ENCODE assay signal across 8 cellular contexts in genomic region chr11:14764899-14765527, GRCh38.
DNase-seq lines count a peak whose midpoint lies in the region; ATAC-seq and TF ChIP-seq lines count a peak whose summit lies in the region.

No MANE protein-coding gene starts in this region.

- H3K27ac Mint-ChIP-seq in glutamatergic neuron (ENCODE audit: unreplicated experiment) = no peak overlapping the region

- ATAC-seq in HG03039 (IDR thresholded peaks at IDR 0.05; ENCODE audit: unreplicated experiment) = peak; percentile 90
- peak; percentile 48; the same call in 1 of the 3 replicates for ATAC-seq in SK-N-SH treated with all-trans-retinoic acid at 6 μM for 48 hours

- TF ChIP-seq CTCF in glutamatergic neuron (IDR thresholded peaks at IDR 0.05; ENCODE audit: partially characterized antibody, unreplicated experiment) = no peak

- DNase-seq in activated naive CD4-positive, alpha-beta T cell treated with Interleukin-2 at 50 U/mL for 16 hours = peak; percentile 27
- DNase-seq in activated naive CD4-positive, alpha-beta T cell treated with anti-CD3 and anti-CD28 coated beads, Interleukin-2, amount 50 U/mL, for 16 hours = no peak
- DNase-seq in glomerular endothelial cell (ENCODE audit: extremely low read depth, low read depth, low spot score) = peak; percentile 47
- DNase-seq in hypothalamus (lab: John Stamatoyannopoulos, UW) = no peak
- DNase-seq in nucleus accumbens (lab: John Stamatoyannopoulos, UW) = no peak
- no peak for DNase-seq in glutamatergic neuron

- H3K27me3 Mint-ChIP-seq in glutamatergic neuron (ENCODE audit: unreplicated experiment) = no peaks in the 10 kb centered on the region

- H3K36me3 Mint-ChIP-seq in glutamatergic neuron (ENCODE audit: unreplicated experiment) = no peaks in the 10 kb centered on the region

- no peaks in the 10 kb centered on the region for H3K4me1 Mint-ChIP-seq in glutamatergic neuron (ENCODE audit: low read depth, unreplicated experiment)

- no peaks in the 10 kb centered on the region for H3K9me3 Mint-ChIP-seq in glutamatergic neuron (ENCODE audit: unreplicated experiment)

- no peak overlapping the region for H3K4me3 Mint-ChIP-seq in glutamatergic neuron (ENCODE audit: unreplicated experiment)

TF ChIP-seq in SK-N-SH treated with all-trans-retinoic acid at 6 μM for 48 hours, 23 proteins besides CTCF, POLR2A, EP300 and RAD21:
- TF ChIP-seq ZC3H10 (CRISPR knock-in tag; IDR thresholded peaks at IDR 0.05) (no peak), RARB (CRISPR knock-in tag; IDR thresholded peaks at IDR 0.05) (no peak), ISL1 (CRISPR knock-in tag; IDR thresholded peaks at IDR 0.05) (peak; percentile 27; the same call in 1 of the 2 replicates), ZFP3 (CRISPR knock-in tag; IDR thresholded peaks at IDR 0.05) (peak; percentile 90), ARNTL (CRISPR knock-in tag; IDR thresholded peaks at IDR 0.05; ENCODE audit: borderline replicate concordance, low read depth) (no peak)
- TF ChIP-seq, protein P1, sequence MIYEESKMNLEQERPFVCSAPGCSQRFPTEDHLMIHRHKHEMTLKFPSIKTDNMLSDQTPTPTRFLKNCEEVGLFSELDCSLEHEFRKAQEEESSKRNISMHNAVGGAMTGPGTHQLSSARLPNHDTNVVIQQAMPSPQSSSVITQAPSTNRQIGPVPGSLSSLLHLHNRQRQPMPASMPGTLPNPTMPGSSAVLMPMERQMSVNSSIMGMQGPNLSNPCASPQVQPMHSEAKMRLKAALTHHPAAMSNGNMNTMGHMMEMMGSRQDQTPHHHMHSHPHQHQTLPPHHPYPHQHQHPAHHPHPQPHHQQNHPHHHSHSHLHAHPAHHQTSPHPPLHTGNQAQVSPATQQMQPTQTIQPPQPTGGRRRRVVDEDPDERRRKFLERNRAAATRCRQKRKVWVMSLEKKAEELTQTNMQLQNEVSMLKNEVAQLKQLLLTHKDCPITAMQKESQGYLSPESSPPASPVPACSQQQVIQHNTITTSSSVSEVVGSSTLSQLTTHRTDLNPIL (CRISPR knock-in tag; IDR thresholded peaks at IDR 0.05; ENCODE audit: low read depth) = no peak
- TF ChIP-seq, protein P2, sequence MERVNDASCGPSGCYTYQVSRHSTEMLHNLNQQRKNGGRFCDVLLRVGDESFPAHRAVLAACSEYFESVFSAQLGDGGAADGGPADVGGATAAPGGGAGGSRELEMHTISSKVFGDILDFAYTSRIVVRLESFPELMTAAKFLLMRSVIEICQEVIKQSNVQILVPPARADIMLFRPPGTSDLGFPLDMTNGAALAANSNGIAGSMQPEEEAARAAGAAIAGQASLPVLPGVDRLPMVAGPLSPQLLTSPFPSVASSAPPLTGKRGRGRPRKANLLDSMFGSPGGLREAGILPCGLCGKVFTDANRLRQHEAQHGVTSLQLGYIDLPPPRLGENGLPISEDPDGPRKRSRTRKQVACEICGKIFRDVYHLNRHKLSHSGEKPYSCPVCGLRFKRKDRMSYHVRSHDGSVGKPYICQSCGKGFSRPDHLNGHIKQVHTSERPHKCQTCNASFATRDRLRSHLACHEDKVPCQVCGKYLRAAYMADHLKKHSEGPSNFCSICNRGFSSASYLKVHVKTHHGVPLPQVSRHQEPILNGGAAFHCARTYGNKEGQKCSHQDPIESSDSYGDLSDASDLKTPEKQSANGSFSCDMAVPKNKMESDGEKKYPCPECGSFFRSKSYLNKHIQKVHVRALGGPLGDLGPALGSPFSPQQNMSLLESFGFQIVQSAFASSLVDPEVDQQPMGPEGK (CRISPR knock-in tag; IDR thresholded peaks at IDR 0.05; ENCODE audit: borderline replicate concordance) = 0 out of 2 replicates have a peak, but pooled peaks have one; percentile 39

Comparison
In these comparisons a context has a peak if more than half of its experiments do, and no peak if none do; other contexts are left out.
1. DNase-seq: peak in activated naive CD4-positive, alpha-beta T cell treated with Interleukin-2 at 50 U/mL for 16 hours (single experiment) and glomerular endothelial cell (single experiment); none in activated naive CD4-positive, alpha-beta T cell treated with anti-CD3 and anti-CD28 coated beads, Interleukin-2, amount 50 U/mL, for 16 hours (single experiment), hypothalamus (0 of 51), nucleus accumbens (0 of 56) and glutamatergic neuron (single experiment).